ENCODE assay signal across 25 cellular contexts in genomic region chr12:66947119-66947518, GRCh38.
DNase-seq lines count a peak whose midpoint lies in the region; ATAC-seq and TF ChIP-seq lines count a peak whose summit lies in the region.
"Had no signal": no experiment of that assay in that cellular context is flagged by ENCODE, and none has a peak within 500 bp of the region (broad histone marks: within the 10 kb centered on the region; RNA-seq: fewer than 3 reads in every experiment).

No MANE protein-coding gene starts in this region.

- no peak overlapping the region for H3K56ac ChIP-seq in mesendoderm (ENCODE audit: low read length)

- CTCF ChIA-PET in activated naive CD4-positive, alpha-beta T cell treated with anti-CD3 and anti-CD28 coated beads for 36 hours (lab: Charles Lee), result no interaction called here

- H3K36me3 Mint-ChIP-seq in activated naive CD4-positive, alpha-beta T cell treated with anti-CD3 and anti-CD28 coated beads for 36 hours (ENCODE audit: low read depth), result no peaks in the 10 kb centered on the region
- H3K36me3 Mint-ChIP-seq in GM23338 (ENCODE audit: low read depth), result no peaks in the 10 kb centered on the region
- peaks cover 0 to 2% of the 10 kb centered on the region in 2 donors for H3K36me3 Mint-ChIP-seq in activated T-cell treated with anti-CD3 and anti-CD28 coated beads, Interleukin-2, amount 50 U/mL, for 72 hours (ENCODE audit: insufficient read depth in 2 of 2)
- H3K36me3 Mint-ChIP-seq: mesothelial cell of epicardium, naive B cell had no signal

- no peak overlapping the region for H4K8ac ChIP-seq in mesendoderm (ENCODE audit: low read depth, low read length)

- DNase-seq in activated naive CD4-positive, alpha-beta T cell treated with anti-CD3 and anti-CD28 coated beads for 36 hours, result peak; percentile 5
- DNase-seq in activated naive CD4-positive, alpha-beta T cell treated with anti-CD3 and anti-CD28 coated beads, Interleukin-2, amount 50 U/mL, for 16 hours, result no peak
- DNase-seq in GM23338 (ENCODE audit: low spot score), result no peak
- peak; percentile 19 to 21 for DNase-seq in activated T-cell treated with anti-CD3 and anti-CD28 coated beads, Interleukin-2, amount 50 U/mL, for 72 hours
- DNase-seq in mesendoderm, result peak; percentile 46
- no peak for DNase-seq in NCI-H2081 treated with DMSO at 0.1 percent for 48 hours (lab: John Stamatoyannopoulos, UW)
- DNase-seq in sigmoid colon, result no peak
- DNase-seq: ACHN; amygdala; colonic mucosa; effector CD8-positive, alpha-beta T cell; GF-D8; glutamatergic neuron; islet precursor cell; Karpas-422; naive B cell; NCI-H1436; NCI-H446 treated with DMSO at 0.1 percent for 48 hours; NCI-H82 had no signal

- no peaks in the 10 kb centered on the region for H3F3A ChIP-seq in GM23338 (replicated peaks; ENCODE audit: low read depth)

- H3K4me1 ChIP-seq in GM23338 (ENCODE audit: insufficient read depth) (peaks cover 21% of the 10 kb centered on the region), mesendoderm (ENCODE audit: control insufficient read depth, low read depth, low read length) (peaks cover 13% of the 10 kb centered on the region), sigmoid colon (peaks cover 0 to 6% (median 0%) of the 10 kb centered on the region in 4 donors)
- H3K4me1 ChIP-seq: BLaER1, breast epithelium, colonic mucosa had no signal

- H2BK15ac ChIP-seq in mesendoderm (replicated peaks; ENCODE audit: low read depth), result no peak overlapping the region

- no peak overlapping the region for H3K23ac ChIP-seq in mesendoderm (ENCODE audit: low read length)

- H2AFZ ChIP-seq in GM23338, result no peak overlapping the region

- H3K9me3 Mint-ChIP-seq in activated naive CD4-positive, alpha-beta T cell treated with anti-CD3 and anti-CD28 coated beads for 36 hours, result no peaks in the 10 kb centered on the region
- H3K9me3 Mint-ChIP-seq in GM23338, result no peaks in the 10 kb centered on the region
- no peaks in the 10 kb centered on the region for H3K9me3 Mint-ChIP-seq in activated T-cell treated with anti-CD3 and anti-CD28 coated beads, Interleukin-2, amount 50 U/mL, for 72 hours
- H3K9me3 Mint-ChIP-seq: activated T-helper 2 cell treated with anti-CD3 and anti-CD28 coated beads, Interferon-gamma antibody, Interleukin-2, Interleukin-4, amounts not matched to agents 10 μg/mL and 5 μg/mL and 100 μg/mL, durations not matched to agents 14 hours and 24 hours and 36 hours; mesothelial cell of epicardium; naive B cell had no signal

- H3K27me3 ChIP-seq in GM23338 (ENCODE audit: insufficient read depth) (no peaks in the 10 kb centered on the region), mesendoderm (ENCODE audit: insufficient read depth, low read length, poor library complexity) (no peaks in the 10 kb centered on the region), sigmoid colon (no peaks in the 10 kb centered on the region)
- H3K27me3 ChIP-seq: BLaER1, breast epithelium, colonic mucosa had no signal

- H3K4me2 ChIP-seq in GM23338, result no peak overlapping the region
- no peak overlapping the region for H3K4me2 ChIP-seq in mesendoderm (ENCODE audit: low read length)
- H3K4me2 ChIP-seq: BLaER1 had no signal

- H4K5ac ChIP-seq in mesendoderm (ENCODE audit: low read length), result no peak overlapping the region

- no peak for TF ChIP-seq CTCF in GM23338 (conservative IDR thresholded peaks at IDR 0.05; ENCODE audit: low read depth in 2 of 2)
- TF ChIP-seq CTCF in sigmoid colon (IDR thresholded peaks at IDR 0.05), result no peak

- ATAC-seq in GM23338 (no peak), HG03571 (IDR thresholded peaks at IDR 0.05; ENCODE audit: unreplicated experiment) (no peak)
- ATAC-seq in activated T-cell treated with anti-CD3 and anti-CD28 coated beads, Interleukin-2, amount 50 U/mL, for 72 hours (replicated peaks in 1 of 2), result peak; percentile 94 to 95
- ATAC-seq: HCT116 had no signal

- H3K36me3 ChIP-seq in GM23338 (ENCODE audit: insufficient read depth), result no peaks in the 10 kb centered on the region
- H3K36me3 ChIP-seq in mesendoderm (ENCODE audit: control insufficient read depth, insufficient read depth, low read length), result no peaks in the 10 kb centered on the region
- no peaks in the 10 kb centered on the region for H3K36me3 ChIP-seq in sigmoid colon
- H3K36me3 ChIP-seq: BLaER1, breast epithelium, colonic mucosa had no signal

- no peak overlapping the region for H3K4ac ChIP-seq in mesendoderm (ENCODE audit: low read depth, low read length)

- H3K79me2 ChIP-seq in GM23338 (replicated peaks; ENCODE audit: insufficient read depth) (no peaks in the 10 kb centered on the region), mesendoderm (ENCODE audit: control insufficient read depth, insufficient read depth, low read length) (no peaks in the 10 kb centered on the region)

- no peak overlapping the region for H2BK120ac ChIP-seq in mesendoderm (ENCODE audit: low read depth, low read length)

- WGBS in mesendoderm (ENCODE audit: extremely low coverage, insufficient coverage, low lambda C conversion rate), result no CpG with 5 or more reads among the region's 4 CpGs
- 80 to 89% methylated on average over 4 of the region's 4 CpGs for WGBS in sigmoid colon, 2 donors

- intact Hi-C loops in activated naive CD4-positive, alpha-beta T cell treated with anti-CD3 and anti-CD28 coated beads for 36 hours (cut with micrococcal nuclease), result loop anchor here (1.0 to 2.0 kb wide), 2 partner anchors 18 kb away; no protein-coding TSS in a partner anchor
- intact Hi-C loops in sigmoid colon (cut with DNase I), result no loop called here

- H2AK5ac ChIP-seq in mesendoderm (ENCODE audit: low read length), result no peak overlapping the region

- H3K4me3 ChIP-seq in GM23338, result no peak overlapping the region
- H3K4me3 ChIP-seq in mesendoderm (ENCODE audit: low read length), result no peak overlapping the region
- H3K4me3 ChIP-seq in sigmoid colon, result no peak overlapping the region
- H3K4me3 ChIP-seq: BLaER1, breast epithelium, colonic mucosa had no signal

- no peak for TF ChIP-seq EP300 in sigmoid colon (IDR thresholded peaks at IDR 0.05)

- H3K9ac ChIP-seq in mesendoderm (ENCODE audit: low read length), result no peak overlapping the region
- H3K9ac ChIP-seq: BLaER1 had no signal

- H3K4me3 Mint-ChIP-seq in activated naive CD4-positive, alpha-beta T cell treated with anti-CD3 and anti-CD28 coated beads for 36 hours, result no peak overlapping the region
- H3K4me3 Mint-ChIP-seq in GM23338, result no peak overlapping the region
- no peak overlapping the region for H3K4me3 Mint-ChIP-seq in activated T-cell treated with anti-CD3 and anti-CD28 coated beads, Interleukin-2, amount 50 U/mL, for 72 hours
- H3K4me3 Mint-ChIP-seq: mesothelial cell of epicardium, naive B cell had no signal

- no peak overlapping the region for H2BK5ac ChIP-seq in mesendoderm (ENCODE audit: low read length)

- H3K18ac ChIP-seq in mesendoderm (ENCODE audit: low read length), result no peak overlapping the region

- no peaks in the 10 kb centered on the region for H3K79me1 ChIP-seq in mesendoderm (ENCODE audit: low read length)

- peaks cover 22% of the 10 kb centered on the region for H3K4me1 Mint-ChIP-seq in activated naive CD4-positive, alpha-beta T cell treated with anti-CD3 and anti-CD28 coated beads for 36 hours (ENCODE audit: low read depth)
- peaks cover 32% of the 10 kb centered on the region for H3K4me1 Mint-ChIP-seq in GM23338
- peaks cover 22% of the 10 kb centered on the region for H3K4me1 Mint-ChIP-seq in activated T-cell treated with anti-CD3 and anti-CD28 coated beads, Interleukin-2, amount 50 U/mL, for 72 hours (ENCODE audit: low read depth)
- H3K4me1 Mint-ChIP-seq: naive B cell had no signal

- H3K27me3 Mint-ChIP-seq in activated naive CD4-positive, alpha-beta T cell treated with anti-CD3 and anti-CD28 coated beads for 36 hours (ENCODE audit: low read depth), result no peaks in the 10 kb centered on the region
- no peaks in the 10 kb centered on the region for H3K27me3 Mint-ChIP-seq in GM23338 (ENCODE audit: insufficient read depth, low read depth, poor library complexity)
- H3K27me3 Mint-ChIP-seq in activated T-cell treated with anti-CD3 and anti-CD28 coated beads, Interleukin-2, amount 50 U/mL, for 72 hours (ENCODE audit: low read depth), result peaks cover 18% of the 10 kb centered on the region

- no peaks in the 10 kb centered on the region for H4K20me1 ChIP-seq in GM23338 (replicated peaks; ENCODE audit: insufficient read depth)

- no peak overlapping the region for H3K27ac Mint-ChIP-seq in activated naive CD4-positive, alpha-beta T cell treated with anti-CD3 and anti-CD28 coated beads for 36 hours
- no peak overlapping the region for H3K27ac Mint-ChIP-seq in GM23338
- no peak overlapping the region for H3K27ac Mint-ChIP-seq in activated T-cell treated with anti-CD3 and anti-CD28 coated beads, Interleukin-2, amount 50 U/mL, for 72 hours
- H3K27ac Mint-ChIP-seq: activated T-helper 2 cell treated with anti-CD3 and anti-CD28 coated beads, Interferon-gamma antibody, Interleukin-2, Interleukin-4, amounts not matched to agents 10 μg/mL and 5 μg/mL and 100 μg/mL, durations not matched to agents 14 hours and 24 hours and 36 hours; mesothelial cell of epicardium; naive B cell had no signal

- H3K27ac ChIP-seq in GM23338 (ENCODE audit: low read depth) (peak overlapping the region; percentile 46; the same call in 1 of the 2 replicates), mesendoderm (ENCODE audit: low read depth, low read length) (no peak overlapping the region), sigmoid colon (no peak overlapping the region)
- H3K27ac ChIP-seq: BLaER1, breast epithelium, colonic mucosa had no signal

- no peaks in the 10 kb centered on the region for H3K9me3 ChIP-seq in sigmoid colon
- H3K9me3 ChIP-seq: BLaER1, breast epithelium, colonic mucosa had no signal

- TF ChIP-seq POLR2A in sigmoid colon (IDR thresholded peaks at IDR 0.05), result no peak

- H3K9me2 ChIP-seq in GM23338 (ENCODE audit: insufficient read depth), result no peaks in the 10 kb centered on the region

TF ChIP-seq in GM23338, 12 proteins besides CTCF, POLR2A, EP300 and RAD21 (continues in another document):
- TF ChIP-seq CREB1 (CRISPR knock-in tag; IDR thresholded peaks at IDR 0.05; ENCODE audit: low read depth) (no peak), NANOG (IDR thresholded peaks at IDR 0.05; ENCODE audit: borderline replicate concordance) (no peak), ZNF331 (CRISPR knock-in tag; IDR thresholded peaks at IDR 0.05; ENCODE audit: low read depth) (no peak), JUNB (IDR thresholded peaks at IDR 0.05; ENCODE audit: unreplicated experiment) (no peak), EZH2phosphoT487 (IDR thresholded peaks at IDR 0.05; ENCODE audit: unreplicated experiment) (no peak), EZH2 (IDR thresholded peaks at IDR 0.05; ENCODE audit: low read depth, unreplicated experiment) (no peak)

Comparison
In these comparisons a context has a peak if more than half of its experiments do, and no peak if none do; other contexts are left out.
1. DNase-seq: peak in activated naive CD4-positive, alpha-beta T cell treated with anti-CD3 and anti-CD28 coated beads for 36 hours (single experiment), activated T-cell treated with anti-CD3 and anti-CD28 coated beads, Interleukin-2, amount 50 U/mL, for 72 hours (2 of 2) and mesendoderm (single experiment); none in activated naive CD4-positive, alpha-beta T cell treated with anti-CD3 and anti-CD28 coated beads, Interleukin-2, amount 50 U/mL, for 16 hours (single experiment), GM23338 (single experiment), NCI-H2081 treated with DMSO at 0.1 percent for 48 hours (single experiment) and sigmoid colon (single experiment).
2. ATAC-seq: peak in activated T-cell treated with anti-CD3 and anti-CD28 coated beads, Interleukin-2, amount 50 U/mL, for 72 hours (2 of 2); none in GM23338 (single experiment) and HG03571 (single experiment).